26 cellular contexts compared by ENCODE assay signal in the genomic region with DNA sequence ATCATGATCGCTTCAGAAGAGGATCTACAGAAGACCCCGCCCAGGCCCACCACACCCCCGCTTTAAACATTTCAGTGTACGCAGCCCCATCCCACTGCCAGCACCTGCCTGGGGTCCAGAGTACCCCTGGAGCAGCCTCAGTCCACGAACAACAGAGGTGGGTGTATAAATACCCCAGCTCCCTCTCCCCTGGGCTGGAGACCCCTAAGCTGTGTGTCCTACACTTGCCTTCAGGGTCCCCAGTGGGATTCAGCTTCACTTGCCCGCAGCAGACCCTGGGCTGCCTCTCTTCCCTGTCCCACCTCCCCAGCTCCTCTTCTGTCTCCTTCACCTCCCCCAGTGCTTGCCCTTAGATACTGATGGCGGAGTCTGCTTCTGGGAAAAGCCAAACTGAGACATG.
"Had no signal": no experiment of that assay in that cellular context is flagged by ENCODE, and none has a peak within 500 bp of the region (broad histone marks: within the 10 kb centered on the region; RNA-seq: fewer than 3 reads in every experiment).

No MANE protein-coding gene starts in this region.

- ATAC-seq: stimulated activated effector memory CD8-positive, alpha-beta T cell treated with anti-CD3 and anti-CD28 coated beads, Interleukin-12 subunit alpha, Interleukin-12 subunit beta, amount 100 ng/mL, for 72 hours; stimulated activated memory B cell treated with anti-CD40 and anti-IgM and Interleukin-4, amounts not matched to agents 10 μg/mL and 1 μg/mL and 100 μg/mL, for 72 hours; stimulated activated naive B cell treated with anti-CD40 and anti-IgM and Interleukin-4, amounts not matched to agents 10 μg/mL and 1 μg/mL and 100 μg/mL, for 72 hours; stimulated activated naive CD8-positive, alpha-beta T cell treated with anti-CD3 and anti-CD28 coated beads, Interleukin-15, amount 100 ng/mL, for 72 hours; stimulated activated naive CD8-positive, alpha-beta T cell treated with anti-CD3 and anti-CD28 coated beads, Interleukin-15, Interleukin-2, amounts not matched to agents 100 U/mL and 50 U/mL, for 24 hours; upper lobe of right lung had no signal

- H3K27ac ChIP-seq: stomach, suprapubic skin, testis, thoracic aorta, thyroid gland, tibial artery, tibial nerve, transverse colon, upper lobe of left lung, upper lobe of right lung, uterus, vagina had no signal

- H3K9me3 ChIP-seq: stomach, suprapubic skin, testis, thoracic aorta, thyroid gland, tibial artery, transverse colon, upper lobe of left lung, upper lobe of right lung, uterus, vagina had no signal

- H3K27me3 ChIP-seq: testis, thyroid gland, upper lobe of left lung, uterus, vagina had no signal

- H3K4me1 ChIP-seq: stomach, testis, thyroid gland, tibial artery, transverse colon, upper lobe of left lung, upper lobe of right lung, uterus, vagina had no signal

- H3K36me3 ChIP-seq: stomach, suprapubic skin, thoracic aorta, thyroid gland, tibial artery, tibial nerve, transverse colon, upper lobe of left lung, upper lobe of right lung, uterus, vagina had no signal

- DNase-seq: stimulated activated CD4-positive, alpha-beta T cell treated with anti-CD3 and anti-CD28 coated beads, Interleukin-2, amount 100 ng/mL, for 48 hours; stimulated activated CD4-positive, alpha-beta T cell treated with anti-CD3 and anti-CD28 coated beads, Interleukin-4, amount 100 ng/mL, for 1 hour; stimulated activated CD4-positive, alpha-beta T cell treated with anti-CD3 and anti-CD28 coated beads, Interleukin-4, amount 100 ng/mL, for 24 hours; stimulated activated CD4-positive, alpha-beta T cell treated with anti-CD3 and anti-CD28 coated beads, Interleukin-4, amount 100 ng/mL, for 4 hours; stimulated activated CD8-positive, alpha-beta memory T cell treated with anti-CD3 and anti-CD28 coated beads, Interleukin-4, amount 100 ng/mL, for 48 hours; stimulated activated naive B cell treated with anti-CD40 and anti-IgM and Interleukin-4, amounts not matched to agents 10 μg/mL and 1 μg/mL and 100 μg/mL, for 72 hours; stimulated activated naive CD4-positive, alpha-beta T cell; stimulated activated naive CD4-positive, alpha-beta T cell treated with Interleukin-2 at 50 U/mL for 16 hours; stimulated activated naive CD8-positive, alpha-beta T cell treated with anti-CD3 and anti-CD28 coated beads, Interleukin-15, amount 100 ng/mL, for 72 hours; stimulated activated naive CD8-positive, alpha-beta T cell treated with anti-CD3 and anti-CD28 coated beads, Interleukin-15, Interleukin-2, amounts not matched to agents 100 U/mL and 50 U/mL, for 24 hours; stomach; substantia nigra; testis; thyroid gland; tibial artery; transverse colon; trophoblast cell; upper lobe of left lung; upper lobe of right lung; uterus had no signal

- H3K4me3 ChIP-seq: stomach, suprapubic skin, testis, thoracic aorta, thyroid gland, tibial artery, tibial nerve, transverse colon, upper lobe of left lung, upper lobe of right lung, uterus, vagina had no signal
